18 cellular contexts compared by ENCODE assay signal in the genomic region with DNA sequence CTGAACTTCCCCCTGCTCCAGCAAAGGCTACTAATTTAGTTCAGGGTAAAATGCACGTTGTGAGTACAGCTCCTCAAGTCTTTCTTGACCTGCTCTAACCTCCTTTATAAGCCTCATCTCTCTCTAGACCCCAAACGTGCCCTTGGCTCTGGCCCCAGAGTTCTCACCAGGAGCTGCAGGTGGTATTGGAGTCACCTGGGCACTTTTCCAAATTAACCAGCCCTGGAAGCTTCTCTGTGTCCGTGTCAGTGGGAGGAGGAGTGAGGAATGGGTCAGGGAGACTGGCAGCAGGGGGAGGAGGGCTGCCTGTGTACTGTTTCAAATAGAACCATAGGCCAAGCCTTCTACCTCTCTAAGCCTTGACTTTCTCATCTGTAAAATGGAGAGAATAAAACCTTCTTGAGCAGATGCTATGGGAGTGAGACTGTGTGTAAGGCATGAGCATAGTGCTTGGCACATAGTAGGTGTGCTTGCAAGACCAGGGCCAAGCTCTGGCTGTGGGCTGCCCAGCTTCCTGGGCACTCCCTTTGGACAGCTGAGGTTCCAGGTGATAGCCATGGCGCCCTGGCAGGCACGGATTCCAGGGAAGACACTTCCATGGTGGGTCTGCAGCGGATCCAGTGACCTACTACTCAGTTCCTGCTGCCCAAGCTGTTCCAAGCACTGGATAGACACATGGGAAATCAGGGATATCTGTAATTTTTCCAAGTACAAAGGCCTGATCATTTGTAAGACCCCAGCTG. TPM values are rescaled to one million over a fixed set of nuclear protein-coding genes. Genes with fewer than 3 reads are reported as not detected.
DNase-seq lines count a peak whose midpoint lies in the region; ATAC-seq and TF ChIP-seq lines count a peak whose summit lies in the region.
"Had no signal": no experiment of that assay in that cellular context is flagged by ENCODE, and none has a peak within 500 bp of the region (broad histone marks: within the 10 kb centered on the region; RNA-seq: fewer than 3 reads in every experiment).

No MANE protein-coding gene starts in this region.

- no peaks in the 10 kb centered on the region for H3K36me3 ChIP-seq in transverse colon
- H3K36me3 ChIP-seq: adrenal gland, ovary had no signal

- peak overlapping the region in 3 of 4 donors; percentile 0 to 87 (median 36) for H3K27ac ChIP-seq in transverse colon
- H3K27ac ChIP-seq: adrenal gland, ovary, PC-9 had no signal

- H3K27me3 Mint-ChIP-seq in natural killer cell treated with Interleukin-12 subunit alpha and Interleukin-12 subunit beta and Interleukin-15 and Interleukin-18, amount 100 ng/mL, for 72 hours: no peaks in the 10 kb centered on the region
- H3K27me3 Mint-ChIP-seq in natural killer cell (ENCODE audit: low read depth in 2 of 2): no peaks in the 10 kb centered on the region
- no peaks in the 10 kb centered on the region for H3K27me3 Mint-ChIP-seq in activated naive CD8-positive, alpha-beta T cell treated with anti-CD3 and anti-CD28 coated beads, Interleukin-2, amount 50 U/mL, for 24 hours
- H3K27me3 Mint-ChIP-seq: B cell; stimulated activated naive CD8-positive, alpha-beta T cell treated with anti-CD3 and anti-CD28 coated beads, Interleukin-15, amount 100 ng/mL, for 72 hours; T-cell had no signal

- in situ Hi-C loops in transverse colon (cut with MboI; ENCODE audit: low pct_ligation_motif_present in 1 of 4, low pct_unique_long_range_greater_than_20kb in 1 of 4, low sequenced_read_pairs in 3 of 4): no loop called here

- peaks cover 46 to 61% of the 10 kb centered on the region in 2 donors for H3K4me1 Mint-ChIP-seq in natural killer cell treated with Interleukin-12 subunit alpha and Interleukin-12 subunit beta and Interleukin-15 and Interleukin-18, amount 100 ng/mL, for 72 hours (ENCODE audit: low read depth in 2 of 2)
- H3K4me1 Mint-ChIP-seq in natural killer cell: peaks cover 30 to 39% of the 10 kb centered on the region in 2 donors
- peaks cover 54% of the 10 kb centered on the region for H3K4me1 Mint-ChIP-seq in activated naive CD8-positive, alpha-beta T cell treated with anti-CD3 and anti-CD28 coated beads, Interleukin-2, amount 50 U/mL, for 24 hours

- H3K9me3 ChIP-seq in transverse colon: no peaks in the 10 kb centered on the region
- H3K9me3 ChIP-seq: adrenal gland, ovary had no signal

- TF ChIP-seq CTCF in natural killer cell (IDR thresholded peaks at IDR 0.05) (no peak), transverse colon (IDR thresholded peaks at IDR 0.05) (no peak)

- peaks cover 12% of the 10 kb centered on the region for H3K36me3 Mint-ChIP-seq in natural killer cell treated with Interleukin-12 subunit alpha and Interleukin-12 subunit beta and Interleukin-15 and Interleukin-18, amount 100 ng/mL, for 72 hours
- H3K36me3 Mint-ChIP-seq in natural killer cell: no peaks in the 10 kb centered on the region
- peaks cover 2% of the 10 kb centered on the region for H3K36me3 Mint-ChIP-seq in activated naive CD8-positive, alpha-beta T cell treated with anti-CD3 and anti-CD28 coated beads, Interleukin-2, amount 50 U/mL, for 24 hours (ENCODE audit: low read depth)
- H3K36me3 Mint-ChIP-seq: T-cell had no signal

- H3K4me3 Mint-ChIP-seq in natural killer cell treated with Interleukin-12 subunit alpha and Interleukin-12 subunit beta and Interleukin-15 and Interleukin-18, amount 100 ng/mL, for 72 hours: peak overlapping the region; percentile 12
- no peak overlapping the region for H3K4me3 Mint-ChIP-seq in natural killer cell
- no peak overlapping the region for H3K4me3 Mint-ChIP-seq in activated naive CD8-positive, alpha-beta T cell treated with anti-CD3 and anti-CD28 coated beads, Interleukin-2, amount 50 U/mL, for 24 hours
- H3K4me3 Mint-ChIP-seq: B cell, GM23338, T-cell had no signal

- peak overlapping the region in 1 of 2 donors; percentile 31 for H3K27ac Mint-ChIP-seq in natural killer cell treated with Interleukin-12 subunit alpha and Interleukin-12 subunit beta and Interleukin-15 and Interleukin-18, amount 100 ng/mL, for 72 hours
- no peak overlapping the region for H3K27ac Mint-ChIP-seq in natural killer cell
- peak overlapping the region; percentile 22 for H3K27ac Mint-ChIP-seq in activated naive CD8-positive, alpha-beta T cell treated with anti-CD3 and anti-CD28 coated beads, Interleukin-2, amount 50 U/mL, for 24 hours
- H3K27ac Mint-ChIP-seq: B cell, GM23338 had no signal

- H3K27me3 ChIP-seq in transverse colon: no peaks in the 10 kb centered on the region
- H3K27me3 ChIP-seq: adrenal gland, ovary had no signal

- no peak for TF ChIP-seq POLR2A in transverse colon (IDR thresholded peaks at IDR 0.05)

- no peaks in the 10 kb centered on the region for H3K9me3 Mint-ChIP-seq in natural killer cell treated with Interleukin-12 subunit alpha and Interleukin-12 subunit beta and Interleukin-15 and Interleukin-18, amount 100 ng/mL, for 72 hours
- no peaks in the 10 kb centered on the region for H3K9me3 Mint-ChIP-seq in natural killer cell
- H3K9me3 Mint-ChIP-seq in activated naive CD8-positive, alpha-beta T cell treated with anti-CD3 and anti-CD28 coated beads, Interleukin-2, amount 50 U/mL, for 24 hours: no peaks in the 10 kb centered on the region
- H3K9me3 Mint-ChIP-seq: GM23338; stimulated activated naive CD8-positive, alpha-beta T cell treated with anti-CD3 and anti-CD28 coated beads, Interleukin-15, amount 100 ng/mL, for 72 hours; T-cell had no signal

- H3K4me1 ChIP-seq in transverse colon: peaks cover 0 to 22% (median 6%) of the 10 kb centered on the region in 4 donors

- 43% methylated on average over 6 of the region's 6 CpGs; no CpG with 5 or more reads in 1 of the 2 donors for WGBS in transverse colon (ENCODE audit: low coverage in 1 of 2), 2 donors

- ATAC-seq in natural killer cell treated with Interleukin-12 subunit alpha and Interleukin-12 subunit beta and Interleukin-15 and Interleukin-18, amount 100 ng/mL, for 72 hours: no peak
- no peak for ATAC-seq in natural killer cell
- ATAC-seq in activated naive CD8-positive, alpha-beta T cell treated with anti-CD3 and anti-CD28 coated beads, Interleukin-2, amount 50 U/mL, for 24 hours: no peak
- ATAC-seq in GM21447 (IDR thresholded peaks at IDR 0.05; ENCODE audit: unreplicated experiment): no peak
- ATAC-seq: stimulated activated naive CD8-positive, alpha-beta T cell treated with anti-CD3 and anti-CD28 coated beads, Interleukin-15, amount 100 ng/mL, for 72 hours; T-cell had no signal

- intact Hi-C loops in natural killer cell (cut with micrococcal nuclease) (no loop called here), transverse colon (cut with DNase I; ENCODE audit: low total_unique reads) (no loop called here)

- no peak for DNase-seq in natural killer cell treated with Interleukin-12 subunit alpha and Interleukin-12 subunit beta and Interleukin-15 and Interleukin-18, amount 100 ng/mL, for 72 hours (ENCODE audit: low spot score)
- DNase-seq in natural killer cell: no peak
- DNase-seq in NCI-H1105 treated with DMSO at 0.1 percent for 48 hours (lab: John Stamatoyannopoulos, UW): peak; percentile 78
- no peak for DNase-seq in activated naive CD8-positive, alpha-beta T cell treated with anti-CD3 and anti-CD28 coated beads, Interleukin-2, amount 50 U/mL, for 24 hours
- DNase-seq in transverse colon: no peak
- no peak for DNase-seq in GF-D8 (lab: John Stamatoyannopoulos, UW)
- no peak for DNase-seq in NCI-H187 treated with DMSO at 0.1 percent for 48 hours (lab: John Stamatoyannopoulos, UW)
- DNase-seq: adrenal gland; NCI-H446; ovary; PC-9; stimulated activated naive CD8-positive, alpha-beta T cell treated with anti-CD3 and anti-CD28 coated beads, Interleukin-15, amount 100 ng/mL, for 72 hours; T-cell had no signal

- TF ChIP-seq EP300 in transverse colon (IDR thresholded peaks at IDR 0.05; ENCODE audit: low read depth): no peak

- no peak overlapping the region for H3K4me3 ChIP-seq in transverse colon
- H3K4me3 ChIP-seq: adrenal gland, GM23338, ovary, PC-9, smooth muscle cell had no signal

RNA-seq across cellular contexts. Expression of gene ASB2, which starts 24.4 kb away (rescaled TPM):
- total RNA-seq in natural killer cell treated with Interleukin-12 subunit alpha and Interleukin-12 subunit beta and Interleukin-15 and Interleukin-18, amount 100 ng/mL, for 72 hours: 10 to 100 TPM; 12.3 to 55.1 TPM
- total RNA-seq in natural killer cell: 1 to 10 TPM; 3.7 to 7.2 (median 4.8) TPM
- total RNA-seq in transverse colon: 10 to 100 TPM; 22.1 to 35.8 (median 27.9) TPM
- total RNA-seq: PC-9 had no signal

RNA-seq across cellular contexts. Expression of gene FAM181A, which starts 24.8 kb away (rescaled TPM):
- not detected for total RNA-seq in natural killer cell treated with Interleukin-12 subunit alpha and Interleukin-12 subunit beta and Interleukin-15 and Interleukin-18, amount 100 ng/mL, for 72 hours
- total RNA-seq in natural killer cell (not detected), transverse colon (not detected)
- total RNA-seq: adrenal gland, B cell, GM23338, mucosa of gallbladder, PC-9, smooth muscle cell, T-cell had no signal

RNA-seq across cellular contexts. Expression of gene CCDC197, which starts 45.1 kb away (rescaled TPM):
- total RNA-seq in natural killer cell treated with Interleukin-12 subunit alpha and Interleukin-12 subunit beta and Interleukin-15 and Interleukin-18, amount 100 ng/mL, for 72 hours: not detected
- not detected for total RNA-seq in natural killer cell
- not detected for total RNA-seq in transverse colon
- total RNA-seq: adrenal gland, B cell, GM23338, mucosa of gallbladder, ovary, PC-9, smooth muscle cell, T-cell had no signal
